ENCODE assay signal across 14 cellular contexts in genomic region chr9:130499804-130500263, GRCh38. TPM values are rescaled to one million over a fixed set of nuclear protein-coding genes. Genes with fewer than 3 reads are reported as not detected.
A peak's percentile ranks its signal among the peaks of the same experiment; 100 is the strongest.
DNase-seq lines count a peak whose midpoint lies in the region; ATAC-seq and TF ChIP-seq lines count a peak whose summit lies in the region.
"Had no signal": no experiment of that assay in that cellular context is flagged by ENCODE, and none has a peak within 500 bp of the region (broad histone marks: within the 10 kb centered on the region; RNA-seq: fewer than 3 reads in every experiment).

No MANE protein-coding gene starts in this region.

- DNase-seq in activated CD4-positive, alpha-beta T cell treated with anti-CD3 and anti-CD28 coated beads for 48 hours: peak; percentile 21
- no peak for DNase-seq in activated CD4-positive, alpha-beta T cell treated with anti-CD3 and anti-CD28 coated beads, Interleukin-2, amount 10 ng/mL, durations not matched to agents 7 days and 5 days
- DNase-seq in HuH-7 (ENCODE audit: low spot score) (peak; percentile 90), mammary epithelial cell (peak; percentile 17)
- DNase-seq: activated CD8-positive, alpha-beta memory T cell treated with anti-CD3 and anti-CD28 coated beads, Interleukin-2, amount 50 U/mL, for 48 hours; AML-193; erythroblast; naive thymus-derived CD4-positive, alpha-beta T cell had no signal

- H3K27me3 ChIP-seq in mammary epithelial cell (ENCODE audit: insufficient read depth, low read length) (no peaks in the 10 kb centered on the region), mucosa of stomach (ENCODE audit: control insufficient read depth, insufficient read depth, low read length) (no peaks in the 10 kb centered on the region)
- H3K27me3 ChIP-seq: vagina had no signal

- no TSS peak for BruUV-seq in mammary epithelial cell (replicated peaks; lab: Mats Ljungman, UMichigan)

- peaks cover 4% of the 10 kb centered on the region for H3K9me3 Mint-ChIP-seq in activated CD4-positive, alpha-beta T cell treated with anti-CD3 and anti-CD28 coated beads, Interleukin-2, amount 10 ng/mL, durations not matched to agents 7 days and 5 days

- no peak overlapping the region for H2AFZ ChIP-seq in mammary epithelial cell (ENCODE audit: low read depth, low read length)

- no peak overlapping the region for H3K4me3 Mint-ChIP-seq in activated CD4-positive, alpha-beta T cell treated with anti-CD3 and anti-CD28 coated beads, Interleukin-2, amount 10 ng/mL, durations not matched to agents 7 days and 5 days
- H3K4me3 Mint-ChIP-seq: naive thymus-derived CD4-positive, alpha-beta T cell had no signal

- dilution Hi-C loops in mammary epithelial cell (cut with HindIII; ENCODE audit: low sequenced_read_pairs): loop anchor here (5.0 kb wide), 1 partner anchor 68 kb away; no protein-coding TSS in a partner anchor

- no peak overlapping the region for H3K4me2 ChIP-seq in mammary epithelial cell (ENCODE audit: insufficient read depth, low read depth, low read length)

- CTCF ChIA-PET in activated CD4-positive, alpha-beta T cell treated with anti-CD3 and anti-CD28 coated beads, Interleukin-2, amount 10 ng/mL, durations not matched to agents 7 days and 5 days (lab: Charles Lee): no interaction called here
- CTCF ChIA-PET in mammary epithelial cell (lab: Charles Lee; ENCODE audit: low non-redundant PET): no interaction called here

- no peaks in the 10 kb centered on the region for H3K79me2 ChIP-seq in mammary epithelial cell (ENCODE audit: insufficient read depth, low read length)

- H3K4me1 Mint-ChIP-seq in activated CD4-positive, alpha-beta T cell treated with anti-CD3 and anti-CD28 coated beads, Interleukin-2, amount 10 ng/mL, durations not matched to agents 7 days and 5 days: no peaks in the 10 kb centered on the region
- H3K4me1 Mint-ChIP-seq: naive thymus-derived CD4-positive, alpha-beta T cell had no signal

- no peaks in the 10 kb centered on the region for H3K4me1 ChIP-seq in mammary epithelial cell (ENCODE audit: insufficient read depth, low read length)
- peaks cover 18% of the 10 kb centered on the region for H3K4me1 ChIP-seq in mucosa of stomach (ENCODE audit: control insufficient read depth, insufficient read depth, low read length)
- H3K4me1 ChIP-seq: vagina had no signal

- ATAC-seq in HG03095 (IDR thresholded peaks at IDR 0.05; ENCODE audit: unreplicated experiment) (no peak), HG03521 (IDR thresholded peaks at IDR 0.05; ENCODE audit: unreplicated experiment) (no peak), HG02610 (IDR thresholded peaks at IDR 0.05; ENCODE audit: unreplicated experiment) (no peak)
- ATAC-seq: naive thymus-derived CD4-positive, alpha-beta T cell had no signal

- H3K4me3 ChIP-seq in mammary epithelial cell (replicated peaks in 1 of 3; ENCODE audit: insufficient read depth in 1 of 3, low read depth in 2 of 3, low read length in 3 of 3) (no peak overlapping the region), mucosa of stomach (ENCODE audit: low read length) (no peak overlapping the region)
- H3K4me3 ChIP-seq: skin epidermis, vagina had no signal

- H3K9me3 ChIP-seq in mammary epithelial cell (replicated peaks; ENCODE audit: insufficient read depth, low read length) (peaks cover 3% of the 10 kb centered on the region), mucosa of stomach (ENCODE audit: control insufficient read depth, low read length) (no peaks in the 10 kb centered on the region)
- H3K9me3 ChIP-seq: vagina had no signal

- no peaks in the 10 kb centered on the region for H4K20me1 ChIP-seq in mammary epithelial cell (ENCODE audit: insufficient read depth, low read length)

- H3K27ac ChIP-seq in mammary epithelial cell (ENCODE audit: insufficient read depth, low read depth, low read length): no peak overlapping the region
- H3K27ac ChIP-seq: skin epidermis, vagina had no signal

- WGBS in mammary epithelial cell (ENCODE audit: low coverage, missing lambda C conversion rate): 64% methylated on average over 7 of the region's 7 CpGs

- in situ Hi-C loops in mammary epithelial cell (cut with MboI; ENCODE audit: low sequenced_read_pairs in 2 of 2): loop anchor here in 1 of 2 donors (25.0 kb wide), 1 partner anchor 87 kb away; the partner anchor contains the start of gene FUBP3

- H3K36me3 Mint-ChIP-seq in activated CD4-positive, alpha-beta T cell treated with anti-CD3 and anti-CD28 coated beads, Interleukin-2, amount 10 ng/mL, durations not matched to agents 7 days and 5 days (ENCODE audit: low read depth): no peaks in the 10 kb centered on the region

- no peak for TF ChIP-seq CTCF in mammary epithelial cell (conservative IDR thresholded peaks at IDR 0.05 in 1 of 2, IDR thresholded peaks at IDR 0.05 in 1 of 2; ENCODE audit: extremely low read depth in 1 of 2, insufficient read depth in 1 of 2, low read depth in 1 of 2, low read length in 2 of 2)

- POLR2A ChIA-PET in activated CD4-positive, alpha-beta T cell treated with anti-CD3 and anti-CD28 coated beads, Interleukin-2, amount 10 ng/mL, durations not matched to agents 7 days and 5 days (lab: Charles Lee): no interaction called here

- H3K9ac ChIP-seq in mammary epithelial cell (ENCODE audit: insufficient read depth, low read length): no peak overlapping the region
- H3K9ac ChIP-seq in mucosa of stomach (ENCODE audit: low read length): peak overlapping the region; percentile 15

- intact Hi-C loops in mammary epithelial cell (cut with micrococcal nuclease): no loop called here

- no peaks in the 10 kb centered on the region for H3K27me3 Mint-ChIP-seq in activated CD4-positive, alpha-beta T cell treated with anti-CD3 and anti-CD28 coated beads, Interleukin-2, amount 10 ng/mL, durations not matched to agents 7 days and 5 days

- no peaks in the 10 kb centered on the region for H3K36me3 ChIP-seq in mammary epithelial cell (ENCODE audit: insufficient read depth, low read length)
- peaks cover 3% of the 10 kb centered on the region for H3K36me3 ChIP-seq in mucosa of stomach (ENCODE audit: control insufficient read depth, insufficient read depth, low read length)

- no peak overlapping the region for H3K27ac Mint-ChIP-seq in activated CD4-positive, alpha-beta T cell treated with anti-CD3 and anti-CD28 coated beads, Interleukin-2, amount 10 ng/mL, durations not matched to agents 7 days and 5 days
- H3K27ac Mint-ChIP-seq: naive thymus-derived CD4-positive, alpha-beta T cell had no signal

RNA-seq across cellular contexts. Expression of gene ASS1, which starts 55.1 kb away (rescaled TPM):
- 1 to 10 TPM; 3.3 to 3.9 TPM for total RNA-seq in activated CD4-positive, alpha-beta T cell treated with anti-CD3 and anti-CD28 coated beads, Interleukin-2, amount 10 ng/mL, durations not matched to agents 7 days and 5 days
- 100 to 1,000 TPM in 1 of 2 donors, 10 to 100 TPM in 1; 58.7 to 683 TPM for total RNA-seq in mammary epithelial cell
- 113 TPM for polyA plus RNA-seq in mammary epithelial cell
- polyA minus RNA-seq in mammary epithelial cell: 55.6 TPM
- polyA plus RNA-seq: naive thymus-derived CD4-positive, alpha-beta T cell had no signal

Comparison
In these comparisons a context has a peak if more than half of its experiments do, and no peak if none do; other contexts are left out.
1. RNA of gene ASS1, which starts 55.1 kb away (total RNA-seq): 58.7 to 683 TPM in mammary epithelial cell; 3.3 to 3.9 TPM in activated CD4-positive, alpha-beta T cell treated with anti-CD3 and anti-CD28 coated beads, Interleukin-2, amount 10 ng/mL, durations not matched to agents 7 days and 5 days; every median in the first group is over 10 times any median in the second.